Comparison of ENCODE assay signal across 8 cellular contexts in genomic region chr15:74240002-74240568, GRCh38. TPM values are rescaled to one million over a fixed set of nuclear protein-coding genes. Genes with fewer than 3 reads are reported as not detected.
DNase-seq lines count a peak whose midpoint lies in the region; ATAC-seq and TF ChIP-seq lines count a peak whose summit lies in the region.

No MANE protein-coding gene starts in this region.

- ATAC-seq in HG03432 (IDR thresholded peaks at IDR 0.05; ENCODE audit: unreplicated experiment) = no peak

- H3K9ac ChIP-seq in adipocyte (ENCODE audit: low read length) = no peak overlapping the region

- H3K4me1 ChIP-seq in adipocyte (ENCODE audit: control insufficient read depth, insufficient read depth, low read length) = peaks cover 45% of the 10 kb centered on the region
- peaks cover 48% of the 10 kb centered on the region for H3K4me1 ChIP-seq in left ventricle myocardium inferior
- peaks cover 34 to 54% (median 44%) of the 10 kb centered on the region in 4 donors for H3K4me1 ChIP-seq in stomach

- H3K4me3 ChIP-seq in adipocyte (ENCODE audit: low read length) (no peak overlapping the region), left ventricle myocardium inferior (no peak overlapping the region), stomach (no peak overlapping the region)

- intact Hi-C loops in left ventricle myocardium inferior (cut with micrococcal nuclease) (no loop called here), stomach (cut with DNase I; ENCODE audit: low total_unique reads) (no loop called here)

- 3 to 25% (median 10%) methylated on average over 4 to 5 of the region's 5 CpGs for WGBS in stomach, 5 donors

- H3K36me3 ChIP-seq in adipocyte (ENCODE audit: control insufficient read depth, insufficient read depth, low read length, severe bottlenecking) = no peaks in the 10 kb centered on the region
- no peaks in the 10 kb centered on the region for H3K36me3 ChIP-seq in left ventricle myocardium inferior
- H3K36me3 ChIP-seq in stomach = no peaks in the 10 kb centered on the region

- no peak for TF ChIP-seq EP300 in stomach (IDR thresholded peaks at IDR 0.05)

- TF ChIP-seq CTCF in left ventricle myocardium inferior (IDR thresholded peaks at IDR 0.05; ENCODE audit: borderline replicate concordance) = peak; percentile 62
- TF ChIP-seq CTCF in stomach (IDR thresholded peaks at IDR 0.05) = peak in 5 of 7 experiments; percentile 43 to 70 (median 60)

- H3K9me3 ChIP-seq in adipocyte (ENCODE audit: control insufficient read depth, low read length) (no peaks in the 10 kb centered on the region), left ventricle myocardium inferior (replicated peaks) (no peaks in the 10 kb centered on the region), stomach (no peaks in the 10 kb centered on the region)

- no peak for TF ChIP-seq POLR2A in stomach (IDR thresholded peaks at IDR 0.05)

- DNase-seq in DMS 273 treated with DMSO at 0.1 percent for 48 hours (lab: John Stamatoyannopoulos, UW) = peak; percentile 95
- DNase-seq in NCI-H1694 treated with DMSO at 0.1 percent for 48 hours (lab: John Stamatoyannopoulos, UW) = peak; percentile 96
- peak; percentile 86 for DNase-seq in adipocyte (ENCODE audit: low read depth)
- peak; percentile 85 for DNase-seq in left ventricle myocardium inferior
- DNase-seq in stomach = peak; percentile 95
- DNase-seq in SKM-1 treated with dmso at 0.1 percent for 144 hours (lab: John Stamatoyannopoulos, UW; ENCODE audit: unreplicated experiment) = no peak
- DNase-seq in T-helper 1 cell = no peak

- H3K27me3 ChIP-seq in adipocyte (replicated peaks; ENCODE audit: control insufficient read depth, insufficient read depth, low read length) (peaks cover under 1% of the 10 kb centered on the region), left ventricle myocardium inferior (ENCODE audit: low read depth) (peaks cover 6% of the 10 kb centered on the region), stomach (peaks cover 0 to 10% (median 0%) of the 10 kb centered on the region in 3 donors)

- peak overlapping the region; percentile 74 for H3K27ac ChIP-seq in left ventricle myocardium inferior (replicated peaks)
- H3K27ac ChIP-seq in stomach = peak overlapping the region; percentile 28 to 75 (median 70)

RNA-seq across cellular contexts. Expression of gene CCDC33, which starts 4.0 kb away (rescaled TPM):
- 0.11 TPM for total RNA-seq in left ventricle myocardium inferior
- total RNA-seq in stomach = 1 to 10 TPM in 1 of 5 donors, under 1 TPM in 2, not detected in 2; 0.58 to 9.4 (median 0.73) TPM
- polyA plus RNA-seq in stomach = not detected

RNA-seq across cellular contexts. Expression of gene STRA6, which starts 37.5 kb away (rescaled TPM):
- total RNA-seq in left ventricle myocardium inferior = not detected
- 1 to 10 TPM in 1 of 5 donors, not detected in 4; 1.5 TPM for total RNA-seq in stomach
- under 1 TPM in 1 of 3 donors, not detected in 2; 0.95 TPM for polyA plus RNA-seq in stomach

Comparison
In these comparisons a context has a peak if more than half of its experiments do, and no peak if none do; other contexts are left out.
1. DNase-seq: peak in DMS 273 treated with DMSO at 0.1 percent for 48 hours (single experiment), NCI-H1694 treated with DMSO at 0.1 percent for 48 hours (single experiment), adipocyte (single experiment), left ventricle myocardium inferior (single experiment) and stomach (single experiment); none in SKM-1 treated with dmso at 0.1 percent for 144 hours (single experiment) and T-helper 1 cell (0 of 5).